In the genomic region with DNA sequence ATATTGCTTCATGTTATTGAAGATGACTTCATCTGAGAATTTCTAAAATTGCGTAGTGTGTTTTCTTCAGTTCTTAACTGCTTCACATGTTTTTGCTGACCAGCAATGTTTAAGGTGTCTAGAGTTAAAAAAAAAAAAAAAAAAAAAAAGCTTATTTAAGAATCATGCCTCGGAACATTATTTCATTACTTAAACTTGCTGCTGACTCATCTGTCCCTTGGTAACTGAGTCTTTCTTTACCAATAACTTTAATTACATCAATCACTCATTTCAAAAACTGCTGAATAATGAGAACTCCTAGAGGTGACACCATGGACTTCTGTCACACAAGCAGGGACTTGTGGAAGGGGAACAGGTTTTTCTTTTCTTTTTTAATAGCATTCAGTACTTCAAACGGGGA, we compare ENCODE assay signal across 1 cellular context.
TF ChIP-seq lines count a peak whose summit lies in the region.

No MANE protein-coding gene starts in this region.

TF ChIP-seq in K562, 482 proteins besides CTCF, POLR2A, EP300 and RAD21 (continued from another document):
- TF ChIP-seq MAFF (IDR thresholded peaks at IDR 0.05; ENCODE audit: low read length): peak; percentile 16; the same call in 1 of the 2 replicates
- no peak for TF ChIP-seq THRAP3 (IDR thresholded peaks at IDR 0.05; ENCODE audit: borderline replicate concordance)
- peak; percentile 81 for TF ChIP-seq ZNF316 (IDR thresholded peaks at IDR 0.05)
- peak; percentile 72 for TF ChIP-seq C11orf30 (IDR thresholded peaks at IDR 0.05; ENCODE audit: low read depth)
- TF ChIP-seq MAFG (tag; conservative IDR thresholded peaks at IDR 0.05): peak; percentile 75
TF ChIP-seq in K562: peak in this region for 4.
